ENCODE assay signal across 8 cellular contexts in genomic region chr1:228084325-228084724, GRCh38. TPM values are rescaled to one million over a fixed set of nuclear protein-coding genes. Genes with fewer than 3 reads are reported as not detected.
DNase-seq lines count a peak whose midpoint lies in the region; ATAC-seq and TF ChIP-seq lines count a peak whose summit lies in the region.

No MANE protein-coding gene starts in this region.

- H3K27me3 Mint-ChIP-seq in nephron progenitor cell (ENCODE audit: low read depth, poor library complexity), result no peaks in the 10 kb centered on the region

- H3K27ac Mint-ChIP-seq in nephron progenitor cell, result peak overlapping the region; percentile 98

- ATAC-seq in GM18520 (IDR thresholded peaks at IDR 0.05; ENCODE audit: unreplicated experiment) (no peak), HG03439 (IDR thresholded peaks at IDR 0.05; ENCODE audit: unreplicated experiment) (no peak), HG03520 (IDR thresholded peaks at IDR 0.05; ENCODE audit: unreplicated experiment) (no peak)

- TF ChIP-seq CTCF in Peyer's patch (IDR thresholded peaks at IDR 0.05) (no peak), nephron progenitor cell (IDR thresholded peaks at IDR 0.05) (no peak)

- TF ChIP-seq POLR2A in Peyer's patch (IDR thresholded peaks at IDR 0.05), result no peak

- peak overlapping the region; percentile 98 to 100 (median 98) for H3K27ac ChIP-seq in Peyer's patch

- H3K9me3 Mint-ChIP-seq in nephron progenitor cell, result no peaks in the 10 kb centered on the region

- peak overlapping the region; percentile 96 for H3K4me3 Mint-ChIP-seq in nephron progenitor cell

- H3K4me3 ChIP-seq in Peyer's patch, result peak overlapping the region; percentile 73 to 99 (median 89)
- peak overlapping the region; percentile 87 for H3K4me3 ChIP-seq in endocrine pancreas (ENCODE audit: control insufficient read depth, insufficient read depth, low read length)

- peaks cover 16% of the 10 kb centered on the region for H3K36me3 Mint-ChIP-seq in nephron progenitor cell (ENCODE audit: low read depth)

- peaks cover 68% of the 10 kb centered on the region for H3K4me1 Mint-ChIP-seq in nephron progenitor cell

- H3K9me3 ChIP-seq in Peyer's patch (no peaks in the 10 kb centered on the region), endocrine pancreas (ENCODE audit: control insufficient read depth, low read length) (no peaks in the 10 kb centered on the region)

- DNase-seq in GM04504 (ENCODE audit: low read depth), result peak; percentile 67
- DNase-seq in Peyer's patch, result no peak
- DNase-seq in nephron progenitor cell, result no peak
- DNase-seq in iPS-NIHi7 (ENCODE audit: extremely low spot score), result no peak

- H3K27me3 ChIP-seq in Peyer's patch (no peaks in the 10 kb centered on the region), endocrine pancreas (ENCODE audit: control insufficient read depth, insufficient read depth, low read length) (no peaks in the 10 kb centered on the region)

- H3K4me1 ChIP-seq in Peyer's patch, result peaks cover 11 to 72% (median 54%) of the 10 kb centered on the region in 4 donors
- peaks cover 13% of the 10 kb centered on the region for H3K4me1 ChIP-seq in endocrine pancreas (ENCODE audit: control insufficient read depth, insufficient read depth, low read length)

- peak overlapping the region; percentile 99 for H3K9ac ChIP-seq in endocrine pancreas (ENCODE audit: control insufficient read depth, insufficient read depth, low read length)

- no peaks in the 10 kb centered on the region for H3K36me3 ChIP-seq in Peyer's patch
- H3K36me3 ChIP-seq in endocrine pancreas (ENCODE audit: control insufficient read depth, insufficient read depth, low read length), result peaks cover 2% of the 10 kb centered on the region

RNA-seq across cellular contexts. Expression of gene ARF1, which starts 1.8 kb away (rescaled TPM):
- total RNA-seq in Peyer's patch, result 100 to 1,000 TPM; 243 to 434 (median 392) TPM

RNA-seq across cellular contexts. Expression of gene C1orf35, which starts 18.8 kb away (rescaled TPM):
- 10 to 100 TPM in 3 of 4 donors, 1 to 10 TPM in 1; 6.0 to 19.8 (median 16.2) TPM for total RNA-seq in Peyer's patch

RNA-seq across cellular contexts. Expression of gene MRPL55, which starts 24.8 kb away (rescaled TPM):
- total RNA-seq in Peyer's patch, result 10 to 100 TPM; 70.1 to 99.6 (median 80.8) TPM

RNA-seq across cellular contexts. Expression of gene GUK1, which starts 55.8 kb away (rescaled TPM):
- 100 to 1,000 TPM; 206 to 232 (median 224) TPM for total RNA-seq in Peyer's patch
